ENCODE assay signal across 8 cellular contexts in genomic region chr14:45133683-45134050, GRCh38. TPM values are rescaled to one million over a fixed set of nuclear protein-coding genes. Genes with fewer than 3 reads are reported as not detected.
A peak's percentile ranks its signal among the peaks of the same experiment; 100 is the strongest.
DNase-seq lines count a peak whose midpoint lies in the region; ATAC-seq and TF ChIP-seq lines count a peak whose summit lies in the region.

No MANE protein-coding gene starts in this region.

- ATAC-seq in stimulated activated naive CD8-positive, alpha-beta T cell treated with anti-CD3 and anti-CD28 coated beads, Interleukin-15, Interleukin-2, amounts not matched to agents 100 U/mL and 50 U/mL, for 24 hours: no peak
- ATAC-seq in HG02840 (IDR thresholded peaks at IDR 0.05; ENCODE audit: low FRiP score, unreplicated experiment) (no peak), GM18502 (IDR thresholded peaks at IDR 0.05; ENCODE audit: poor library complexity, unreplicated experiment) (no peak)

- no peak for DNase-seq in stimulated activated naive CD8-positive, alpha-beta T cell treated with anti-CD3 and anti-CD28 coated beads, Interleukin-15, Interleukin-2, amounts not matched to agents 100 U/mL and 50 U/mL, for 24 hours
- DNase-seq in choroid plexus epithelial cell (ENCODE audit: low read depth): no peak
- no peak for DNase-seq in mesothelial cell of epicardium (ENCODE audit: low spot score in 2 of 2, unreplicated experiment in 2 of 2)
- no peak for DNase-seq in T1000 (lab: John Stamatoyannopoulos, UW)
- DNase-seq in cerebellum (ENCODE audit: low spot score): no peak

- TF ChIP-seq CTCF in choroid plexus epithelial cell (conservative IDR thresholded peaks at IDR 0.05; ENCODE audit: low read depth, low read length): no peak
- no peak for TF ChIP-seq CTCF in mesothelial cell of epicardium (IDR thresholded peaks at IDR 0.05; ENCODE audit: unreplicated experiment)

- no peaks in the 10 kb centered on the region for H3K9me3 Mint-ChIP-seq in stimulated activated naive CD8-positive, alpha-beta T cell treated with anti-CD3 and anti-CD28 coated beads, Interleukin-15, Interleukin-2, amounts not matched to agents 100 ng/mL and 50 ng/mL, for 24 hours
- no peaks in the 10 kb centered on the region for H3K9me3 Mint-ChIP-seq in mesothelial cell of epicardium

- peak overlapping the region; percentile 85 for H3K4me3 ChIP-seq in choroid plexus epithelial cell (ENCODE audit: low read depth, low read length)

- peaks cover 8% of the 10 kb centered on the region for H3K36me3 Mint-ChIP-seq in stimulated activated naive CD8-positive, alpha-beta T cell treated with anti-CD3 and anti-CD28 coated beads, Interleukin-15, Interleukin-2, amounts not matched to agents 100 ng/mL and 50 ng/mL, for 24 hours (ENCODE audit: low read depth)
- H3K36me3 Mint-ChIP-seq in mesothelial cell of epicardium: no peaks in the 10 kb centered on the region

- H3K4me3 Mint-ChIP-seq in stimulated activated naive CD8-positive, alpha-beta T cell treated with anti-CD3 and anti-CD28 coated beads, Interleukin-15, Interleukin-2, amounts not matched to agents 100 ng/mL and 50 ng/mL, for 24 hours: peak overlapping the region; percentile 97
- H3K4me3 Mint-ChIP-seq in mesothelial cell of epicardium: peak overlapping the region; percentile 98

- H3K27me3 Mint-ChIP-seq in stimulated activated naive CD8-positive, alpha-beta T cell treated with anti-CD3 and anti-CD28 coated beads, Interleukin-15, Interleukin-2, amounts not matched to agents 100 ng/mL and 50 ng/mL, for 24 hours: no peaks in the 10 kb centered on the region
- no peaks in the 10 kb centered on the region for H3K27me3 Mint-ChIP-seq in mesothelial cell of epicardium (ENCODE audit: low read depth)

- peaks cover 35% of the 10 kb centered on the region for H3K4me1 Mint-ChIP-seq in stimulated activated naive CD8-positive, alpha-beta T cell treated with anti-CD3 and anti-CD28 coated beads, Interleukin-15, Interleukin-2, amounts not matched to agents 100 ng/mL and 50 ng/mL, for 24 hours (ENCODE audit: low read depth)
- H3K4me1 Mint-ChIP-seq in mesothelial cell of epicardium: peaks cover 33% of the 10 kb centered on the region

- H3K27ac Mint-ChIP-seq in stimulated activated naive CD8-positive, alpha-beta T cell treated with anti-CD3 and anti-CD28 coated beads, Interleukin-15, Interleukin-2, amounts not matched to agents 100 ng/mL and 50 ng/mL, for 24 hours: peak overlapping the region; percentile 96
- peak overlapping the region; percentile 99 for H3K27ac Mint-ChIP-seq in mesothelial cell of epicardium

RNA-seq across cellular contexts. Expression of gene FKBP3, which starts 0.6 kb away (rescaled TPM):
- total RNA-seq in mesothelial cell of epicardium (67.9 to 74.3 TPM (median 73.4 TPM) in 3 replicates), cerebellum (56.7 TPM)

RNA-seq across cellular contexts. Expression of gene FANCM, which starts 2.1 kb away (rescaled TPM):
- total RNA-seq in mesothelial cell of epicardium (7.5 to 9.9 TPM (median 8.0 TPM) in 3 replicates), cerebellum (19.8 TPM)

RNA-seq across cellular contexts. Expression of gene PRPF39, which starts 49.8 kb away (rescaled TPM):
- total RNA-seq in mesothelial cell of epicardium (73.5 to 82.4 TPM (median 76.1 TPM) in 3 replicates), cerebellum (67.6 TPM)
